In genomic region chr11:122837528-122838346, GRCh38 we compare ENCODE assay signal across 11 cellular contexts. TPM values are rescaled to one million over a fixed set of nuclear protein-coding genes. Genes with fewer than 3 reads are reported as not detected.
"Had no signal": no experiment of that assay in that cellular context is flagged by ENCODE, and none has a peak within 500 bp of the region (broad histone marks: within the 10 kb centered on the region; RNA-seq: fewer than 3 reads in every experiment).

No MANE protein-coding gene starts in this region.

- H3K27me3 ChIP-seq: heart left ventricle, left lung, uterus had no signal

- H3K9me3 ChIP-seq: heart left ventricle, left lung, uterus had no signal

- H3K9me3 Mint-ChIP-seq: activated B cell treated with CpG ODN at 0.5 μM for 24 hours; T-helper 1 cell treated with Interleukin-12 subunit alpha and Interleukin-12 subunit beta and Interleukin-4 antibody, amounts not matched to agents 30 μg/mL and 1 μg/mL, for 36 hours had no signal

- H3K36me3 ChIP-seq: heart left ventricle, left lung, uterus had no signal

- H3K4me3 Mint-ChIP-seq: activated B cell treated with CpG ODN at 0.5 μM for 24 hours; T-helper 1 cell treated with Interleukin-12 subunit alpha and Interleukin-12 subunit beta and Interleukin-4 antibody, amounts not matched to agents 30 μg/mL and 1 μg/mL, for 36 hours had no signal

- H3K27ac ChIP-seq: left lung, uterus had no signal

- H3K27ac Mint-ChIP-seq: activated B cell treated with CpG ODN at 0.5 μM for 24 hours; T-helper 1 cell treated with Interleukin-12 subunit alpha and Interleukin-12 subunit beta and Interleukin-4 antibody, amounts not matched to agents 30 μg/mL and 1 μg/mL, for 36 hours had no signal

- ATAC-seq: heart left ventricle, left lung, SK-N-SH treated with all-trans-retinoic acid at 6 μM for 48 hours had no signal

- DNase-seq: activated B cell treated with CpG ODN at 0.5 μM for 24 hours; activated effector memory CD4-positive, alpha-beta T cell treated with anti-CD3 and anti-CD28 coated beads, Interleukin-2, amount 50 U/mL, for 16 hours; foreskin melanocyte; heart left ventricle; left lung; stimulated activated CD4-positive, alpha-beta T cell treated with anti-CD3 and anti-CD28 coated beads, Interleukin-2, amount 100 ng/mL, for 48 hours; uterus had no signal

- H3K4me3 ChIP-seq: left lung, uterus had no signal

- H3K27me3 Mint-ChIP-seq: activated B cell treated with CpG ODN at 0.5 μM for 24 hours had no signal

RNA-seq across cellular contexts. Expression of gene CRTAM, which starts 0.6 kb away (rescaled TPM):
- total RNA-seq: activated B cell treated with CpG ODN at 0.5 μM for 24 hours, astrocyte, endothelial cell of umbilical vein had no signal
